ENCODE assay signal across 12 cellular contexts in the genomic region with DNA sequence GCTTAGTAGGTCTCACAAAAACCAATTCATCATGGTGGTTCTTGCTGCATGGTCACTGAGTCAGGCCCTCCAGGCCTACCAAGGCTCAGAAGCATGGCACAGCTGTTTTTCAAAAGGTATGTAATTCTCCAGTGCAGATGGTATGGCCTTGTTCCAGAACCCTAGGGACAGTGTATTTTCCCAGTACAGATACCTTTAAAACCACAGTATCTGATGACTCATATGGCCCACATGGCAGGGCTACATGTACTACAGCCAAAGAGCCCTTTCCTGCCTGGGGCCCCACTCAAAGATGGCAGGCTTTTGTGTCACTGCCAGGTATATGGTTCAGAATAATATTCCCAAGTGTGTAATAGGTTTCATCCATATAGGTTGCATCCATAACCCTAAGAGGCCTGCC. TPM values are rescaled to one million over a fixed set of nuclear protein-coding genes. Genes with fewer than 3 reads are reported as not detected.
DNase-seq lines count a peak whose midpoint lies in the region; ATAC-seq, FAIRE-seq and TF ChIP-seq lines count a peak whose summit lies in the region.
"Had no signal": no experiment of that assay in that cellular context is flagged by ENCODE, and none has a peak within 500 bp of the region (broad histone marks: within the 10 kb centered on the region; RNA-seq: fewer than 3 reads in every experiment).

No MANE protein-coding gene starts in this region.

- TF ChIP-seq CTCF in K562 (IDR thresholded peaks at IDR 0.05 in 2 of 3, conservative IDR thresholded peaks at IDR 0.05 in 1 of 3; ENCODE audit: insufficient read depth in 2 of 3, low read depth in 1 of 3, low read length in 3 of 3), result no peak
- TF ChIP-seq CTCF in GM23338 (conservative IDR thresholded peaks at IDR 0.05; ENCODE audit: low read depth in 2 of 2), result no peak

- H3K27ac ChIP-seq in K562 (ENCODE audit: extremely low read depth, low read depth, low read length), result no peak overlapping the region
- H3K27ac ChIP-seq in GM23338 (ENCODE audit: low read depth), result no peak overlapping the region

- no peak overlapping the region for H3K9ac ChIP-seq in K562 (ENCODE audit: insufficient read depth in 1 of 2, low read depth in 2 of 2, low read length in 2 of 2)

- BruUV-seq in K562 (replicated peaks; lab: Mats Ljungman, UMichigan), result no TSS peak

- no peak overlapping the region; the same call in 1 of the 2 replicates for H3K4me2 ChIP-seq in K562 (ENCODE audit: insufficient read depth, low read length)
- no peak overlapping the region for H3K4me2 ChIP-seq in GM23338

- DNase-seq in T-helper 2 cell treated with Interferon-gamma antibody and Interleukin-4, amounts not matched to agents 5 μg/mL and 100 μg/mL, for 36 hours (ENCODE audit: low spot score), result no peak
- DNase-seq in T-helper 2 cell, result no peak
- DNase-seq in NCI-H226, result peak; percentile 63
- DNase-seq in K562 (ENCODE audit: extremely low read depth in 1 of 4, low spot score in 3 of 4), result peak in 1 of 4 experiments; percentile 49
- DNase-seq in renal cortical epithelial cell (ENCODE audit: low read depth), result peak; percentile 96
- no peak for DNase-seq in left ventricle myocardium superior
- DNase-seq in GM23338 (ENCODE audit: low spot score), result no peak
- DNase-seq: NCI-H146 had no signal

- H3K9me3 ChIP-seq in K562 (replicated peaks; ENCODE audit: control insufficient read depth, insufficient read depth, low read depth, low read length), result no peaks in the 10 kb centered on the region

- H3K4me1 ChIP-seq in K562 (replicated peaks in 1 of 2; ENCODE audit: control insufficient read depth in 2 of 2, insufficient read depth in 2 of 2, low read length in 2 of 2), result peaks cover 15 to 37% of the 10 kb centered on the region in 2 experiments
- H3K4me1 ChIP-seq in GM23338 (ENCODE audit: insufficient read depth), result no peaks in the 10 kb centered on the region

- ATAC-seq in K562, result no peak
- ATAC-seq in left ventricle myocardium superior, result no peak
- ATAC-seq in GM19023 (IDR thresholded peaks at IDR 0.05; ENCODE audit: unreplicated experiment), result no peak
- no peak for ATAC-seq in GM23338

- H3K4me3 Mint-ChIP-seq in T-helper 2 cell treated with Interferon-gamma antibody and Interleukin-4, amounts not matched to agents 5 μg/mL and 100 μg/mL, for 36 hours, result no peak overlapping the region
- H3K4me3 Mint-ChIP-seq in GM23338, result no peak overlapping the region
- H3K4me3 Mint-ChIP-seq: central memory CD8-positive, alpha-beta T cell had no signal

- H3K9me1 ChIP-seq in K562 (ENCODE audit: control insufficient read depth, insufficient read depth, low read length), result peaks cover 5% of the 10 kb centered on the region

- H3K27me3 Mint-ChIP-seq in T-helper 2 cell treated with Interferon-gamma antibody and Interleukin-4, amounts not matched to agents 5 μg/mL and 100 μg/mL, for 36 hours (ENCODE audit: low read depth), result no peaks in the 10 kb centered on the region
- peaks cover 5% of the 10 kb centered on the region for H3K27me3 Mint-ChIP-seq in GM23338 (ENCODE audit: insufficient read depth, low read depth, poor library complexity)
- H3K27me3 Mint-ChIP-seq: central memory CD8-positive, alpha-beta T cell had no signal

- H4K20me1 ChIP-seq in K562 (replicated peaks; ENCODE audit: control insufficient read depth, insufficient read depth, low read length), result no peaks in the 10 kb centered on the region
- H4K20me1 ChIP-seq in GM23338 (replicated peaks; ENCODE audit: insufficient read depth), result no peaks in the 10 kb centered on the region

- peaks cover 43% of the 10 kb centered on the region for H3K4me1 Mint-ChIP-seq in T-helper 2 cell treated with Interferon-gamma antibody and Interleukin-4, amounts not matched to agents 5 μg/mL and 100 μg/mL, for 36 hours (ENCODE audit: low read depth)
- no peaks in the 10 kb centered on the region; the same call in 2 of the 3 replicates for H3K4me1 Mint-ChIP-seq in GM23338

- no peak for TF ChIP-seq RAD21 in K562 (CRISPR knock-in tag; conservative IDR thresholded peaks at IDR 0.05 in 1 of 2, IDR thresholded peaks at IDR 0.05 in 1 of 2)

- H3K4me3 ChIP-seq in K562, result no peak overlapping the region
- no peak overlapping the region for H3K4me3 ChIP-seq in GM23338

- in situ Hi-C loops in K562 (cut with MboI), result no loop called here

- no peaks in the 10 kb centered on the region; the same call in 1 of the 2 replicates for H3K9me2 ChIP-seq in GM23338 (ENCODE audit: insufficient read depth)

- TF ChIP-seq EP300 in K562 (IDR thresholded peaks at IDR 0.05; ENCODE audit: low read length), result no peak

- H3K27ac Mint-ChIP-seq in T-helper 2 cell treated with Interferon-gamma antibody and Interleukin-4, amounts not matched to agents 5 μg/mL and 100 μg/mL, for 36 hours, result peak overlapping the region; percentile 43
- H3K27ac Mint-ChIP-seq in GM23338, result no peak overlapping the region

- H3K27me3 ChIP-seq in K562 (ENCODE audit: control insufficient read depth in 2 of 2, insufficient read depth in 2 of 2, low read length in 2 of 2) (no peaks in the 10 kb centered on the region), GM23338 (ENCODE audit: insufficient read depth) (no peaks in the 10 kb centered on the region)

- H2AFZ ChIP-seq in K562 (ENCODE audit: low read depth, low read length) (no peak overlapping the region), GM23338 (no peak overlapping the region)

- peaks cover 19% of the 10 kb centered on the region for H3K9me3 Mint-ChIP-seq in T-helper 2 cell treated with Interferon-gamma antibody and Interleukin-4, amounts not matched to agents 5 μg/mL and 100 μg/mL, for 36 hours
- H3K9me3 Mint-ChIP-seq in GM23338, result no peaks in the 10 kb centered on the region
- H3K9me3 Mint-ChIP-seq: central memory CD8-positive, alpha-beta T cell had no signal

- no peaks in the 10 kb centered on the region for H3F3A ChIP-seq in GM23338 (replicated peaks; ENCODE audit: low read depth)

- TF ChIP-seq POLR2A in K562 (conservative IDR thresholded peaks at IDR 0.05), result no peak

- peaks cover 4% of the 10 kb centered on the region for H3K36me3 Mint-ChIP-seq in T-helper 2 cell treated with Interferon-gamma antibody and Interleukin-4, amounts not matched to agents 5 μg/mL and 100 μg/mL, for 36 hours (ENCODE audit: low read depth)
- H3K36me3 Mint-ChIP-seq in GM23338 (ENCODE audit: low read depth), result no peaks in the 10 kb centered on the region

- POLR2A ChIA-PET in K562 (lab: Yijun Ruan, JAX), result interaction anchor here (0.5 to 1.0 kb wide), 2 partner anchors 37 to 255 kb away, joined by 3 read pairs; no protein-coding TSS in a partner anchor

- no peaks in the 10 kb centered on the region for H3K36me3 ChIP-seq in K562 (ENCODE audit: control insufficient read depth, insufficient read depth, low read length)
- H3K36me3 ChIP-seq in GM23338 (ENCODE audit: insufficient read depth), result no peaks in the 10 kb centered on the region

- intact Hi-C loops in K562 (cut with micrococcal nuclease) (no loop called here), left ventricle myocardium superior (cut with micrococcal nuclease) (no loop called here)

- H3K79me2 ChIP-seq in K562 (ENCODE audit: control insufficient read depth, insufficient read depth, low read length) (no peaks in the 10 kb centered on the region), GM23338 (replicated peaks; ENCODE audit: insufficient read depth) (no peaks in the 10 kb centered on the region)

- FAIRE-seq in K562 (lab: Jason Lieb, UNC), result peak; percentile 52
- FAIRE-seq: GM18507, TTC549 had no signal

- CTCF ChIA-PET in K562 (lab: Yijun Ruan, JAX; ENCODE audit: low intra/inter-chr PET ratio), result no interaction called here

RNA-seq across cellular contexts. Expression of a gene that starts 16.5 kb away (rescaled TPM):
- total RNA-seq in K562 (2011; cell fraction: chromatin; rRNA removed; ENCODE audit: low replicate concordance), result not detected in 2 replicates
- not detected in 2 replicates for total RNA-seq in K562 (2011; cell fraction: nucleolus; rRNA removed)
- total RNA-seq in K562 (2011; cell fraction: nucleoplasm; rRNA removed), result not detected in 2 replicates
- total RNA-seq in K562 (2014; rRNA removed), result not detected in 2 replicates
- not detected in 2 replicates for total RNA-seq in K562 (2014; rRNA removed; fragmentation: Illumina TruSeq; extraction: Trizol)
- 0.25 TPM in 1 of 2 replicates, not detected in the other for total RNA-seq in K562 (2015; rRNA removed; fragmentation: Illumina TruSeq; extraction: Trizol)
- 0.29 TPM in 1 of 2 replicates, not detected in the other for total RNA-seq in K562 (2021)
- not detected in 2 replicates for polyA plus RNA-seq in K562 (2011; rRNA removed)
- not detected in 2 replicates for polyA plus RNA-seq in K562 (2011; cell fraction: cytosol; rRNA removed)
- polyA plus RNA-seq in K562 (2011; cell fraction: nucleus; rRNA removed), result 0.30 TPM in 1 of 2 replicates, not detected in the other
- 0.13 TPM in 1 of 2 replicates, not detected in the other for polyA plus RNA-seq in K562 (2012)
- not detected in 2 replicates for polyA plus RNA-seq in K562 (2014; fragmentation: Illumina TruSeq; extraction: Trizol)
- polyA plus RNA-seq in K562 (2014; fragmentation: Nextera tagmentation; extraction: Ambion mirVana), result not detected
- not detected in 2 replicates for polyA plus RNA-seq in K562 (2014; rRNA removed)
- not detected in 2 replicates for polyA minus RNA-seq in K562 (2011; rRNA and poly(A)+ RNA removed)
- not detected in 2 replicates for polyA minus RNA-seq in K562 (2011; cell fraction: cytosol; rRNA and poly(A)+ RNA removed)
- polyA minus RNA-seq in K562 (2011; cell fraction: nucleus; rRNA and poly(A)+ RNA removed), result not detected in 2 replicates
- 0.60 and 217 TPM in 2 replicates for total RNA-seq in renal cortical epithelial cell
- not detected for total RNA-seq in left ventricle myocardium superior
- not detected in 2 replicates for total RNA-seq in GM23338 (2014; rRNA removed; shearing (Covaris generic))
- polyA plus RNA-seq in GM23338 (2016; fragmentation: Nextera tagmentation; extraction: Ambion mirVana), result not detected in 2 replicates

RNA-seq across cellular contexts. Expression of a gene that starts 29.7 kb away (rescaled TPM):
- total RNA-seq in K562 (2011; cell fraction: chromatin; rRNA removed; ENCODE audit: low replicate concordance), result not detected in 2 replicates
- total RNA-seq in K562 (2011; cell fraction: nucleolus; rRNA removed), result not detected in 2 replicates
- total RNA-seq in K562 (2011; cell fraction: nucleoplasm; rRNA removed), result not detected in 2 replicates
- total RNA-seq in K562 (2014; rRNA removed) (not detected in 2 replicates), K562 (2014; rRNA removed; fragmentation: Illumina TruSeq; extraction: Trizol) (not detected in 2 replicates), K562 (2015; rRNA removed; fragmentation: Illumina TruSeq; extraction: Trizol) (not detected in 2 replicates), K562 (2021) (not detected in 2 replicates), renal cortical epithelial cell (not detected in 2 replicates), left ventricle myocardium superior (not detected)
- polyA plus RNA-seq in K562 (2011; rRNA removed) (not detected in 2 replicates), K562 (2014; fragmentation: Illumina TruSeq; extraction: Trizol) (not detected in 2 replicates), K562 (2014; fragmentation: Nextera tagmentation; extraction: Ambion mirVana) (not detected), K562 (2014; rRNA removed) (not detected in 2 replicates), GM23338 (2016; fragmentation: Nextera tagmentation; extraction: Ambion mirVana) (not detected in 2 replicates)
- polyA plus RNA-seq in K562 (2011; cell fraction: cytosol; rRNA removed), result not detected in 2 replicates
- not detected in 2 replicates for polyA plus RNA-seq in K562 (2011; cell fraction: nucleus; rRNA removed)
- polyA plus RNA-seq in K562 (2012), result 0.08 and 0.12 TPM in 2 replicates
- not detected in 2 replicates for polyA minus RNA-seq in K562 (2011; rRNA and poly(A)+ RNA removed)
- polyA minus RNA-seq in K562 (2011; cell fraction: cytosol; rRNA and poly(A)+ RNA removed), result not detected in 2 replicates
- not detected in 2 replicates for polyA minus RNA-seq in K562 (2011; cell fraction: nucleus; rRNA and poly(A)+ RNA removed)
- not detected in 2 replicates for total RNA-seq in GM23338 (2014; rRNA removed; shearing (Covaris generic))

Comparison
In these comparisons a context has a peak if more than half of its experiments do, and no peak if none do; other contexts are left out.
1. DNase-seq: peak in NCI-H226 (single experiment) and renal cortical epithelial cell (single experiment); none in T-helper 2 cell treated with Interferon-gamma antibody and Interleukin-4, amounts not matched to agents 5 μg/mL and 100 μg/mL, for 36 hours (single experiment), T-helper 2 cell (0 of 5), left ventricle myocardium superior (single experiment) and GM23338 (single experiment).